In the genomic region with DNA sequence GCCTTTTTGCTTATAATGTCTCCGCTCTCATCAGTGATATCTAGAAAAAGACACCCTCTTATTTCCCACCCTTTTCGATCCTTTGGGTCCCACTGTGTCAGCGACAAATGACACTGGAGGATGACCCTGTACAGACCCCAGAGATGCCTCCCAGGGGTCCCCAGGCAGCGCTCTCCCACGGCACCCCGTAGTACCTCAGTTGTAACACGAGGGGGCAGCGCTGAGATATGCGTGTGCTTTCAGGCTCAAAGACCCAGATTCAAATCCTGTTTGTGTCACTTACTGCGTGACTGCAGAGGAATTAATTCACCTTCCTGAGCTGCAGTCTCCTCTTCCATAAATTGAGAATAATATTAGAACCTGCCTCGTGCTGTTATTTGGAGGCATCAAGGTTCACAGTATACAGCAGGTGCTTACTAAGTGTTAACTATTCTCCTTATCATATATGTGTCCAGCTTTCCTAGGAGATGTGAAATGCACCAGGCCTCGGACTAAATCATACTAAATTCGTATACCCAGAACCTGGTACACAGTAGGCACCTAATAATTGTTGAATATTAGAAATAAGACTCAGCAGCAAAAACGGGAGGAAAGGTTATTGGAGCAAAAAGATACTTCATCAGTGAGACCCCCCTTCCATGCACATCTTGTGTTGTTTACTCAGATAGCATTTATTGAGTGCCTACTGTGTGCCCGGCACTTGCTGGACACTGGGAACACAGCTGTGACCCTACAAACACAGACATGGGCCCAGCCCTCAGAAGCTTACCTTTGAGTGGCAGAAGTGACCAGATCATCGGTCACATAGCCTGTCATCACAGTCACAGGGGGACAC, we compare ENCODE assay signal across 9 cellular contexts.
A peak's percentile ranks its signal among the peaks of the same experiment; 100 is the strongest.
DNase-seq lines count a peak whose midpoint lies in the region; ATAC-seq, FAIRE-seq and TF ChIP-seq lines count a peak whose summit lies in the region.
"Had no signal": no experiment of that assay in that cellular context is flagged by ENCODE, and none has a peak within 500 bp of the region (broad histone marks: within the 10 kb centered on the region; RNA-seq: fewer than 3 reads in every experiment).

No MANE protein-coding gene starts in this region.

- H3K27ac ChIP-seq in MM.1S (ENCODE audit: low read length) (no peak overlapping the region), hepatocyte (no peak overlapping the region)

- H3K79me2 ChIP-seq in MM.1S (ENCODE audit: low read length): no peaks in the 10 kb centered on the region
- no peaks in the 10 kb centered on the region for H3K79me2 ChIP-seq in hepatocyte

- H2AFZ ChIP-seq in MM.1S (ENCODE audit: low read length) (no peak overlapping the region), hepatocyte (no peak overlapping the region)

- no peaks in the 10 kb centered on the region for H3F3A ChIP-seq in MM.1S (ENCODE audit: insufficient read depth, low read length)

- peak; percentile 11 for DNase-seq in SIG-M5 treated with dmso at 0.1 percent for 504 hours (lab: John Stamatoyannopoulos, UW; ENCODE audit: unreplicated experiment)
- DNase-seq in SIG-M5 (lab: John Stamatoyannopoulos, UW): no peak
- no peak for DNase-seq in MM.1S
- no peak for DNase-seq in bronchial epithelial cell (ENCODE audit: low read depth)
- DNase-seq in stimulated activated CD4-positive, alpha-beta T cell treated with anti-CD3 and anti-CD28 coated beads, Interleukin-12 subunit alpha, Interleukin-12 subunit beta, amount 100 ng/mL, for 4 hours: peak; percentile 3
- DNase-seq in hepatocyte (ENCODE audit: low spot score): no peak
- no peak for DNase-seq in activated gamma-delta T cell (lab: John Stamatoyannopoulos, UW)
- DNase-seq: activated B cell treated with CpG ODN at 0.5 μM for 24 hours had no signal

- H3K27me3 ChIP-seq in MM.1S (replicated peaks; ENCODE audit: insufficient read depth, low read length): no peaks in the 10 kb centered on the region
- H3K27me3 ChIP-seq in bronchial epithelial cell (ENCODE audit: control insufficient read depth, insufficient read depth, low read length): no peaks in the 10 kb centered on the region
- no peaks in the 10 kb centered on the region for H3K27me3 ChIP-seq in hepatocyte

- H3K9me2 ChIP-seq in MM.1S (replicated peaks; ENCODE audit: insufficient read depth, low read length): no peaks in the 10 kb centered on the region
- no peaks in the 10 kb centered on the region for H3K9me2 ChIP-seq in hepatocyte (replicated peaks; ENCODE audit: insufficient read depth)

- 86% methylated on average over 16 of the region's 16 CpGs for WGBS in hepatocyte (ENCODE audit: low lambda C conversion rate, missing lambda C conversion rate)

- H3K4me2 ChIP-seq in MM.1S (ENCODE audit: low read depth, low read length): no peak overlapping the region
- H3K4me2 ChIP-seq in hepatocyte: no peak overlapping the region

- no peak for ATAC-seq in HG03039 (IDR thresholded peaks at IDR 0.05; ENCODE audit: unreplicated experiment)

- H3K9me3 ChIP-seq in MM.1S (replicated peaks; ENCODE audit: insufficient read depth, low read length) (no peaks in the 10 kb centered on the region), hepatocyte (ENCODE audit: low read depth) (no peaks in the 10 kb centered on the region)

- H4K20me1 ChIP-seq in MM.1S (ENCODE audit: insufficient read depth, low read length) (no peaks in the 10 kb centered on the region), hepatocyte (ENCODE audit: insufficient read depth, poor library complexity, severe bottlenecking) (no peaks in the 10 kb centered on the region)

- H3K4me3 ChIP-seq in MM.1S (ENCODE audit: low read length) (no peak overlapping the region), bronchial epithelial cell (ENCODE audit: low read depth, low read length) (no peak overlapping the region), hepatocyte (no peak overlapping the region)

- TF ChIP-seq CTCF in MM.1S (IDR thresholded peaks at IDR 0.05; ENCODE audit: low read length) (peak; percentile 45), bronchial epithelial cell (IDR thresholded peaks at IDR 0.05; ENCODE audit: insufficient read depth, low read length, severe bottlenecking) (peak; percentile 55), hepatocyte (IDR thresholded peaks at IDR 0.05; ENCODE audit: poor library complexity) (no peak)

- no peaks in the 10 kb centered on the region for H3K4me1 ChIP-seq in MM.1S (ENCODE audit: low read length)
- H3K4me1 ChIP-seq in hepatocyte (ENCODE audit: insufficient read depth): no peaks in the 10 kb centered on the region

- FAIRE-seq in bronchial epithelial cell (lab: Jason Lieb, UNC): no peak

- H3K36me3 ChIP-seq in MM.1S (replicated peaks; ENCODE audit: insufficient read depth, low read length) (no peaks in the 10 kb centered on the region), bronchial epithelial cell (ENCODE audit: control insufficient read depth, insufficient read depth, low read length) (no peaks in the 10 kb centered on the region), hepatocyte (replicated peaks; ENCODE audit: insufficient read depth, low read depth) (no peaks in the 10 kb centered on the region)

- H3K9ac ChIP-seq in MM.1S (ENCODE audit: low read length): no peak overlapping the region

Comparison
In these comparisons a context has a peak if more than half of its experiments do, and no peak if none do; other contexts are left out.
1. DNase-seq: peak in SIG-M5 treated with dmso at 0.1 percent for 504 hours (single experiment) and stimulated activated CD4-positive, alpha-beta T cell treated with anti-CD3 and anti-CD28 coated beads, Interleukin-12 subunit alpha, Interleukin-12 subunit beta, amount 100 ng/mL, for 4 hours (single experiment); none in SIG-M5 (single experiment), MM.1S (single experiment), bronchial epithelial cell (single experiment), hepatocyte (single experiment) and activated gamma-delta T cell (single experiment).